In genomic region chr3:160804762-160805161, GRCh38 we compare ENCODE assay signal across 11 cellular contexts. TPM values are rescaled to one million over a fixed set of nuclear protein-coding genes. Genes with fewer than 3 reads are reported as not detected.
DNase-seq lines count a peak whose midpoint lies in the region; ATAC-seq and TF ChIP-seq lines count a peak whose summit lies in the region.
"Had no signal": no experiment of that assay in that cellular context is flagged by ENCODE, and none has a peak within 500 bp of the region (broad histone marks: within the 10 kb centered on the region; RNA-seq: fewer than 3 reads in every experiment).

No MANE protein-coding gene starts in this region.

- no peaks in the 10 kb centered on the region for H3K9me3 ChIP-seq in left ventricle myocardium inferior (replicated peaks)
- H3K9me3 ChIP-seq: A549, uterus had no signal

- peak overlapping the region; percentile 88 for H3K27ac ChIP-seq in left ventricle myocardium inferior (replicated peaks)
- H3K27ac ChIP-seq: A549, uterus had no signal

- intact Hi-C loops in left ventricle myocardium inferior (cut with micrococcal nuclease) = no loop called here

- no peak for TF ChIP-seq CTCF in left ventricle myocardium inferior (IDR thresholded peaks at IDR 0.05; ENCODE audit: borderline replicate concordance)

- H3K4me3 ChIP-seq in left ventricle myocardium inferior = no peak overlapping the region
- H3K4me3 ChIP-seq: A549, uterus had no signal

- H3K4me1 ChIP-seq in left ventricle myocardium inferior = peaks cover 89% of the 10 kb centered on the region
- H3K4me1 ChIP-seq: A549 had no signal

- ATAC-seq in SK-N-SH treated with all-trans-retinoic acid at 6 μM for 48 hours = peak; percentile 36; the same call in 1 of the 3 replicates
- ATAC-seq: A549; activated CD8-positive, alpha-beta T cell treated with anti-CD3 and anti-CD28 coated beads for 36 hours had no signal

- no peaks in the 10 kb centered on the region for H3K36me3 ChIP-seq in left ventricle myocardium inferior
- H3K36me3 ChIP-seq: uterus had no signal

- no peaks in the 10 kb centered on the region for H3K27me3 ChIP-seq in left ventricle myocardium inferior (ENCODE audit: low read depth)
- H3K27me3 ChIP-seq: uterus had no signal

- peak; percentile 15 for DNase-seq in NCI-H1105 treated with DMSO at 0.1 percent for 48 hours (lab: John Stamatoyannopoulos, UW)
- DNase-seq in NCI-H1105 (lab: John Stamatoyannopoulos, UW) = no peak
- DNase-seq in left ventricle myocardium inferior = peak; percentile 48
- peak; percentile 43 for DNase-seq in stromal cell of bone marrow (ENCODE audit: low read depth)
- DNase-seq in epidermal melanocyte (ENCODE audit: insufficient read length, low spot score) = no peak
- DNase-seq in GF-D8 (lab: John Stamatoyannopoulos, UW) = no peak
- DNase-seq in activated CD4-positive, alpha-beta T cell treated with anti-CD3 and anti-CD28 coated beads for 48 hours = no peak
- DNase-seq: activated CD8-positive, alpha-beta T cell treated with anti-CD3 and anti-CD28 coated beads for 36 hours had no signal

TF ChIP-seq in SK-N-SH treated with all-trans-retinoic acid at 6 μM for 48 hours, 23 proteins besides CTCF, POLR2A, EP300 and RAD21:
- TF ChIP-seq ESRRG (CRISPR knock-in tag; IDR thresholded peaks at IDR 0.05) = no peak
- 0 out of 2 replicates have a peak, but pooled peaks have one; percentile 29 for TF ChIP-seq TSHZ2 (CRISPR knock-in tag; IDR thresholded peaks at IDR 0.05)

RNA-seq across cellular contexts. Expression of gene PPM1L, which starts 48.7 kb away (rescaled TPM):
- total RNA-seq in left ventricle myocardium inferior = 51.1 TPM

Comparison
In these comparisons a context has a peak if more than half of its experiments do, and no peak if none do; other contexts are left out.
1. DNase-seq: peak in NCI-H1105 treated with DMSO at 0.1 percent for 48 hours (single experiment), left ventricle myocardium inferior (single experiment) and stromal cell of bone marrow (single experiment); none in NCI-H1105 (single experiment), epidermal melanocyte (single experiment), GF-D8 (single experiment) and activated CD4-positive, alpha-beta T cell treated with anti-CD3 and anti-CD28 coated beads for 48 hours (single experiment).